ENCODE assay signal across 8 cellular contexts in genomic region chr3:147410518-147411234, GRCh38. TPM values are rescaled to one million over a fixed set of nuclear protein-coding genes. Genes with fewer than 3 reads are reported as not detected.
A peak's percentile ranks its signal among the peaks of the same experiment; 100 is the strongest.
DNase-seq lines count a peak whose midpoint lies in the region; ATAC-seq and TF ChIP-seq lines count a peak whose summit lies in the region.

No MANE protein-coding gene starts in this region.

- no peak overlapping the region for H3K27ac ChIP-seq in CD8-positive, alpha-beta T cell (ENCODE audit: low read depth, low read length)
- H3K27ac ChIP-seq in duodenal mucosa (ENCODE audit: low read depth, low read length): no peak overlapping the region

- intact Hi-C loops in CD8-positive, alpha-beta T cell (cut with DNase I, micrococcal nuclease): no loop called here

- CTCF ChIA-PET in CD8-positive, alpha-beta T cell (lab: Charles Lee): interaction anchor here (1.6 kb wide), 1 partner anchor 15 kb away, joined by 3 read pairs; no protein-coding TSS in a partner anchor

- H3K27ac Mint-ChIP-seq in CD8-positive, alpha-beta T cell: no peak overlapping the region

- H2AFZ ChIP-seq in neuron (ENCODE audit: low read depth, low read length): peak overlapping the region; percentile 33

- POLR2A ChIA-PET in CD8-positive, alpha-beta T cell (lab: Charles Lee): no interaction called here

- H3K4me1 Mint-ChIP-seq in CD8-positive, alpha-beta T cell (ENCODE audit: low read depth): peaks cover 38% of the 10 kb centered on the region

- no peak overlapping the region for H3K9ac ChIP-seq in duodenal mucosa (ENCODE audit: low read depth in 1 of 2, low read length in 2 of 2)

- no peaks in the 10 kb centered on the region for H3K9me3 ChIP-seq in CD8-positive, alpha-beta T cell (ENCODE audit: low read length)
- H3K9me3 ChIP-seq in duodenal mucosa (ENCODE audit: control insufficient read depth in 1 of 2, low read length in 2 of 2) (no peaks in the 10 kb centered on the region), neuron (ENCODE audit: low read length) (peaks cover 4% of the 10 kb centered on the region)

- peaks cover 50% of the 10 kb centered on the region for H3K27me3 ChIP-seq in CD8-positive, alpha-beta T cell (ENCODE audit: insufficient read depth, low read length)
- peaks cover 82 to 91% of the 10 kb centered on the region in 2 donors for H3K27me3 ChIP-seq in duodenal mucosa (ENCODE audit: control insufficient read depth in 1 of 2, insufficient read depth in 2 of 2, low read length in 2 of 2)
- no peaks in the 10 kb centered on the region for H3K27me3 ChIP-seq in neuron (ENCODE audit: insufficient read depth, low read length)

- DNase-seq in CD8-positive, alpha-beta T cell: no peak
- DNase-seq in M059J (ENCODE audit: low read depth): peak; percentile 68
- DNase-seq in iPS-NIHi11 (ENCODE audit: low spot score): no peak
- no peak for DNase-seq in NCI-H446 treated with DMSO at 0.1 percent for 48 hours (lab: John Stamatoyannopoulos, UW)

- peak overlapping the region; percentile 21 for H3K4me3 ChIP-seq in CD8-positive, alpha-beta T cell (ENCODE audit: low read depth, low read length)
- H3K4me3 ChIP-seq in duodenal mucosa (ENCODE audit: low read depth in 1 of 2, low read length in 2 of 2): peak overlapping the region; percentile 50 to 59
- peak overlapping the region; percentile 58 for H3K4me3 ChIP-seq in neuron (ENCODE audit: low read length)

- peak overlapping the region; percentile 47 for H3K4me3 Mint-ChIP-seq in CD8-positive, alpha-beta T cell

- TF ChIP-seq CTCF in CD8-positive, alpha-beta T cell (IDR thresholded peaks at IDR 0.05): no peak

- peaks cover 25% of the 10 kb centered on the region for H3K4me1 ChIP-seq in CD8-positive, alpha-beta T cell (ENCODE audit: insufficient read depth, low read length)
- H3K4me1 ChIP-seq in duodenal mucosa (ENCODE audit: control insufficient read depth in 1 of 2, insufficient read depth in 2 of 2, low read length in 2 of 2) (peaks cover 5 to 9% of the 10 kb centered on the region in 2 donors), neuron (ENCODE audit: insufficient read depth, low read length) (peaks cover 42% of the 10 kb centered on the region)

- H3K36me3 ChIP-seq in CD8-positive, alpha-beta T cell (ENCODE audit: insufficient read depth, low read length): no peaks in the 10 kb centered on the region
- H3K36me3 ChIP-seq in duodenal mucosa (ENCODE audit: control insufficient read depth in 1 of 2, insufficient read depth in 2 of 2, low read length in 2 of 2) (no peaks in the 10 kb centered on the region), neuron (ENCODE audit: insufficient read depth, low read length) (peaks cover 25% of the 10 kb centered on the region)

- H3K27me3 Mint-ChIP-seq in CD8-positive, alpha-beta T cell (ENCODE audit: low read depth): peaks cover 70% of the 10 kb centered on the region

- ATAC-seq in CD8-positive, alpha-beta T cell: no peak
- ATAC-seq in HG02763 (IDR thresholded peaks at IDR 0.05; ENCODE audit: unreplicated experiment) (no peak), HG03439 (IDR thresholded peaks at IDR 0.05; ENCODE audit: unreplicated experiment) (no peak)

- no peaks in the 10 kb centered on the region for H3K36me3 Mint-ChIP-seq in CD8-positive, alpha-beta T cell

- peaks cover 14% of the 10 kb centered on the region for H3K9me3 Mint-ChIP-seq in CD8-positive, alpha-beta T cell

RNA-seq across cellular contexts. Expression of gene ZIC1, which starts 1.5 kb away (rescaled TPM):
- not detected for total RNA-seq in CD8-positive, alpha-beta T cell
- 7.9 and 10.5 TPM in 2 replicates for total RNA-seq in M059J (2014; rRNA removed; shearing (Covaris generic))

RNA-seq across cellular contexts. Expression of gene ZIC4, which starts 4.3 kb away (rescaled TPM):
- total RNA-seq in CD8-positive, alpha-beta T cell: not detected
- 0.02 TPM in 1 of 2 replicates, not detected in the other for total RNA-seq in M059J (2014; rRNA removed; shearing (Covaris generic))
